In the genomic region with DNA sequence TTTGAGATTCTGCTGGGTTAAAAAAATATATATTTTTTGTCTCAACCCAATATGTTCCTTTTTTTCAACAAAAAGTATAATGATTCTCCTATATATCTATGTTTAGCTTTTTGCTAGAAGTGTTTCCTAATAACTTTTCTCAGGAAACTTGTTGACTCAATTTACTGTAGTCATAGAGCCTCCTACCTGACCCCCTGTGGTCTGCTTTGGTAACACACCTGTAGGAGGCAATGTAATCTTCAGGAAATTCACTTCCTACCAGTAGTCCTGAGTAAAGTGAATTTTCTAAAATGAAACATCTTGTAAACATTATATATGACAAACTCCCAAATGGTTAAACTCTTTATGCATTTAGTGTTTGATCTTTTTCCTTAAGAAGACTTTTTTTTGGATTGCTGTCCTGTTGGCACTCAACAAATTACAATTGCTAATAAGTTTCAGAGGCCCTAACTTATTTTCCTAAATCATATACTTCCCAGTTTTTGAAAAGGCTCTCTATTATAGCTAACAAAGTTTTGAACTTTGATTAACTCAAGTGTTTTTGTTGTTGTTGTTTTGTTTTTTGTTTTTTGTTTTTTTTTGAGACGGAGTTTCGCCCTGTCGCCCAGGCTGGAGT, we compare ENCODE assay signal across 8 cellular contexts.
DNase-seq lines count a peak whose midpoint lies in the region; ATAC-seq and TF ChIP-seq lines count a peak whose summit lies in the region.

No MANE protein-coding gene starts in this region.

- H2AFZ ChIP-seq in OCI-LY1 (ENCODE audit: low read length): no peak overlapping the region

- TF ChIP-seq CTCF in GM13976 (IDR thresholded peaks at IDR 0.05; ENCODE audit: borderline replicate concordance, control extremely low read depth, extremely low read depth, insufficient read depth, missing control alignments) (peak; percentile 10), OCI-LY1 (IDR thresholded peaks at IDR 0.05; ENCODE audit: low read length) (peak; percentile 71), psoas muscle (IDR thresholded peaks at IDR 0.05) (peak; percentile 43)

- no peaks in the 10 kb centered on the region for H3K9me2 ChIP-seq in OCI-LY1 (ENCODE audit: low read depth, low read length)

- H3K4me3 ChIP-seq in OCI-LY1 (ENCODE audit: low read depth, low read length, poor library complexity, severe bottlenecking): no peak overlapping the region
- no peak overlapping the region for H3K4me3 ChIP-seq in psoas muscle

- in situ Hi-C loops in ACHN (cut with HindIII; ENCODE audit: low pct_ligation_motif_present, low pct_unique_long_range_greater_than_20kb, low sequenced_read_pairs): no loop called here
- in situ Hi-C loops in GM13976 (cut with MboI; ENCODE audit: low sequenced_read_pairs, unreplicated experiment): no loop called here

- no peak overlapping the region for H3K27ac ChIP-seq in OCI-LY1 (ENCODE audit: low read depth, low read length, poor library complexity, severe bottlenecking)
- H3K27ac ChIP-seq in psoas muscle: no peak overlapping the region

- intact Hi-C loops in psoas muscle (cut with DNase I): no loop called here

- DNase-seq in ACHN (peak; percentile 57), GM13976 (ENCODE audit: low spot score) (peak; percentile 44), dermis blood vessel endothelial cell (peak; percentile 57), psoas muscle (no peak), NCI-H345 treated with DMSO at 0.1 percent for 48 hours (lab: John Stamatoyannopoulos, UW; ENCODE audit: unreplicated experiment) (no peak), NCI-H774 (lab: John Stamatoyannopoulos, UW) (no peak), OCI-M2 (lab: John Stamatoyannopoulos, UW; ENCODE audit: unreplicated experiment) (no peak)

- ATAC-seq in psoas muscle: peak in 1 of 4 donors; percentile 53

- H3K4me1 ChIP-seq in OCI-LY1 (ENCODE audit: insufficient read depth, low read length, severe bottlenecking) (no peaks in the 10 kb centered on the region), psoas muscle (no peaks in the 10 kb centered on the region)

- H3K9me3 ChIP-seq in OCI-LY1 (ENCODE audit: low read length): no peaks in the 10 kb centered on the region
- no peaks in the 10 kb centered on the region for H3K9me3 ChIP-seq in psoas muscle

- H4K20me1 ChIP-seq in OCI-LY1 (ENCODE audit: insufficient read depth, low read length): no peaks in the 10 kb centered on the region

- H3K36me3 ChIP-seq in OCI-LY1 (ENCODE audit: insufficient read depth, low read length) (no peaks in the 10 kb centered on the region), psoas muscle (ENCODE audit: insufficient read depth in 1 of 2, low read depth in 1 of 2) (no peaks in the 10 kb centered on the region)

- H3K4me2 ChIP-seq in OCI-LY1 (ENCODE audit: low read length): no peak overlapping the region

- H3K27me3 ChIP-seq in OCI-LY1 (ENCODE audit: insufficient read depth, low read length) (no peaks in the 10 kb centered on the region), psoas muscle (ENCODE audit: insufficient read depth in 3 of 3, low read length in 2 of 3) (no peaks in the 10 kb centered on the region)

- no peak overlapping the region for H3K9ac ChIP-seq in OCI-LY1 (ENCODE audit: low read length)

- no peaks in the 10 kb centered on the region for H3F3A ChIP-seq in OCI-LY1 (ENCODE audit: insufficient read depth, low read length)

- WGBS in psoas muscle, 3 donors: 98 to 100% (median 98%) methylated on average over 3 of the region's 3 CpGs

- no peaks in the 10 kb centered on the region for H3K79me2 ChIP-seq in OCI-LY1 (ENCODE audit: insufficient read depth, low read length)

Comparison
In these comparisons a context has a peak if more than half of its experiments do, and no peak if none do; other contexts are left out.
1. DNase-seq: peak in ACHN (single experiment), GM13976 (single experiment) and dermis blood vessel endothelial cell (single experiment); none in psoas muscle (0 of 2), NCI-H345 treated with DMSO at 0.1 percent for 48 hours (single experiment), NCI-H774 (single experiment) and OCI-M2 (single experiment).
2. CTCF ChIP-seq: peak in every context shown above with its lines; median percentile 71 in OCI-LY1; 43 in psoas muscle; 10 in GM13976.